Comparison of ENCODE assay signal across 8 cellular contexts in genomic region chr16:28822520-28823290, GRCh38. TPM values are rescaled to one million over a fixed set of nuclear protein-coding genes. Genes with fewer than 3 reads are reported as not detected.
DNase-seq lines count a peak whose midpoint lies in the region; ATAC-seq and TF ChIP-seq lines count a peak whose summit lies in the region.

TSS of gene ATXN2L (plus strand) at chr16:28822999. CDS start at chr16:28823260, 261 bp downstream.

- H3K4me3 ChIP-seq in astrocyte of the cerebellum (ENCODE audit: low read depth, low read length), result peak within 1 kb of the TSS; percentile 87
- H3K4me3 ChIP-seq in hepatocyte, result peak within 1 kb of the TSS; percentile 99
- H3K4me3 ChIP-seq in aorta (ENCODE audit: low read length in 2 of 2), result peak within 1 kb of the TSS; percentile 81 to 98

- H3K36me3 ChIP-seq in hepatocyte (replicated peaks; ENCODE audit: insufficient read depth, low read depth) (no peaks in the 10 kb centered on the region), aorta (ENCODE audit: control insufficient read depth in 1 of 2, insufficient read depth in 2 of 2, low read length in 1 of 2) (peaks cover 0 to 2% of the 10 kb centered on the region in 2 donors)

- no peaks in the 10 kb centered on the region for H3K27me3 ChIP-seq in hepatocyte
- H3K27me3 ChIP-seq in aorta (ENCODE audit: control insufficient read depth in 1 of 2, insufficient read depth in 2 of 2, low read length in 1 of 2), result no peaks in the 10 kb centered on the region

- TF ChIP-seq CTCF in GM13977 (IDR thresholded peaks at IDR 0.05; ENCODE audit: extremely low read depth, insufficient read depth, missing control alignments), result no peak
- TF ChIP-seq CTCF in astrocyte of the cerebellum (IDR thresholded peaks at IDR 0.05; ENCODE audit: low read depth, low read length, missing control alignments), result no peak
- TF ChIP-seq CTCF in hepatocyte (IDR thresholded peaks at IDR 0.05; ENCODE audit: poor library complexity), result no peak

- intact Hi-C loops in aorta (cut with DNase I), result loop anchor here (5.0 kb wide), 3 partner anchors 40 to 130 kb away; partner anchors contain the start of genes SH2B1 (in 2 of the 2) and NFATC2IP (in 1 of the 2)

- in situ Hi-C loops in GM13977 (cut with MboI; ENCODE audit: low pct_unique_long_range_greater_than_20kb, low sequenced_read_pairs, unreplicated experiment), result no loop called here
- in situ Hi-C loops in astrocyte of the cerebellum (cut with HindIII; ENCODE audit: low sequenced_read_pairs), result no loop called here

- H3K9me2 ChIP-seq in hepatocyte (replicated peaks; ENCODE audit: insufficient read depth), result no peaks in the 10 kb centered on the region

- 1% methylated on average over 27 of the region's 91 CpGs for whole genome bisulfite sequencing in hepatocyte (ENCODE audit: low lambda C conversion rate, missing lambda C conversion rate)
- 0% methylated on average over 30 to 91 of the region's 91 CpGs for WGBS in aorta, 2 donors

- H3K4me1 ChIP-seq in hepatocyte (ENCODE audit: insufficient read depth) (peaks cover 22% of the 10 kb centered on the region), aorta (ENCODE audit: control insufficient read depth in 1 of 2, insufficient read depth in 2 of 2, low read length in 2 of 2) (no peaks in the 10 kb centered on the region)

- peak; percentile 95 for DNase-seq in GM13977 (ENCODE audit: low spot score)
- peak; percentile 91 for DNase-seq in NCI-H2029 (lab: John Stamatoyannopoulos, UW)
- peak; percentile 88 for DNase-seq in T-helper 9 cell
- DNase-seq in astrocyte of the cerebellum (ENCODE audit: low read depth), result peak; percentile 93
- DNase-seq in hepatocyte (ENCODE audit: low spot score), result peak; percentile 98
- DNase-seq in renal cortical epithelial cell (ENCODE audit: low read depth), result peak; percentile 81
- peak; percentile 98 for DNase-seq in aorta

- peak within 1 kb of the TSS; percentile 62 for H2AFZ ChIP-seq in hepatocyte

- H4K20me1 ChIP-seq in hepatocyte (ENCODE audit: insufficient read depth, poor library complexity, severe bottlenecking), result peaks cover 28% of the 10 kb centered on the region

- peak within 1 kb of the TSS; percentile 85 for H3K4me2 ChIP-seq in hepatocyte

- H3K79me2 ChIP-seq in hepatocyte, result peaks cover 53% of the 10 kb centered on the region

- H3K27ac ChIP-seq in hepatocyte (peak within 1 kb of the TSS; percentile 100), aorta (ENCODE audit: low read depth in 1 of 2, low read length in 2 of 2) (peak within 1 kb of the TSS; percentile 96)

- ATAC-seq in HG02943 (IDR thresholded peaks at IDR 0.05; ENCODE audit: low read depth, unreplicated experiment) (peak; percentile 39), aorta (ENCODE audit: low FRiP score) (peak; percentile 93)

- H3K9me3 ChIP-seq in hepatocyte (ENCODE audit: low read depth), result no peaks in the 10 kb centered on the region
- no peaks in the 10 kb centered on the region for H3K9me3 ChIP-seq in aorta (ENCODE audit: control insufficient read depth, low read length)

RNA-seq across cellular contexts. Expression of gene ATXN2L, which starts in this region (rescaled TPM):
- total RNA-seq in hepatocyte (29.3 and 50.4 TPM in 2 replicates), renal cortical epithelial cell (26.6 and 92.6 TPM in 2 replicates), aorta (100 to 1,000 TPM in 1 of 2 donors, 10 to 100 TPM in 1; 97.6 to 124 TPM)
- polyA plus RNA-seq in hepatocyte (124 and 128 TPM in 2 replicates), aorta (10 to 100 TPM; 22.4 to 54.9 TPM)

Comparison
In these comparisons a context has a peak if more than half of its experiments do, and no peak if none do; other contexts are left out.
1. Peak in every context shown above with its lines: DNase-seq, ATAC-seq, H3K4me3 ChIP-seq and H3K27ac ChIP-seq.